Comparison of ENCODE assay signal across 17 cellular contexts in the genomic region with DNA sequence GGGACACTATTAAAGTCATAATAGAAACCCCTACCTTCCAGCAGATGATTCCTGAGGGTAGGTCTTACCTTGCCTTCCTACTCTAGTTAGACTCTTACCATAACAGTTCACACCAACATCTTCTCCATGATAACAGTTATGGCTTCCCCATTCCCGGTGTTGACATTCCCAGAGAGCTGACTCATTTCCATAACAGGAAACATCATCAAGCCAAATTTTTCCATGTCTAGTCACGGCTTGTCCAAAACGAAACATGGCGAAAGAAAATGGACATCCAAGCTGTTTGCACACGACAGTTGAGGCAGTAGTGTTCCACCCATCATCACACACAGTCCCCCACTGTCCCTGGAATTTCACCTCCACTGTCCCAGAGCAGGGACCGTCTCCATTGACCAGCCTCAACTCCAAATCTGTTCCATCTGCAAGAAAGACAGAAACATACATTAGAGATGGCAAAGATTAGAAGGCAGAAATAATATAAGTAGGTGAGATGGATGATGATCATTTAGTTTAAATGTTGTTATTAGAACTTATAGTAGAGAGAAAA. TPM values are rescaled to one million over a fixed set of nuclear protein-coding genes. Genes with fewer than 3 reads are reported as not detected.
DNase-seq lines count a peak whose midpoint lies in the region; ATAC-seq and TF ChIP-seq lines count a peak whose summit lies in the region.
"Had no signal": no experiment of that assay in that cellular context is flagged by ENCODE, and none has a peak within 500 bp of the region (broad histone marks: within the 10 kb centered on the region; RNA-seq: fewer than 3 reads in every experiment).

No MANE protein-coding gene starts in this region.

- POLR2A ChIA-PET in MCF 10A (lab: Yijun Ruan, JAX), result interaction anchor here (1.0 kb wide), 2 partner anchors 15 to 24 kb away, joined by 3 read pairs; no protein-coding TSS in a partner anchor
- POLR2A ChIA-PET in SK-N-SH (lab: Yijun Ruan, JAX), result no interaction called here

- H3K79me2 ChIP-seq in SK-N-SH (ENCODE audit: insufficient read depth), result 0 out of 2 replicates have a peak, but pooled peaks cover 2% of the 10 kb centered on the region

- H3K27me3 Mint-ChIP-seq in MCF 10A (ENCODE audit: insufficient read depth, unreplicated experiment), result no peaks in the 10 kb centered on the region

- no peak overlapping the region for H3K9ac ChIP-seq in SK-N-SH
- H3K9ac ChIP-seq: KMS-11 had no signal

- BruUV-seq in MCF 10A (replicated peaks; lab: Mats Ljungman, UMichigan), result no TSS peak

- ATAC-seq in HG03175 (IDR thresholded peaks at IDR 0.05; ENCODE audit: unreplicated experiment), result no peak
- ATAC-seq in GM18870 (IDR thresholded peaks at IDR 0.05; ENCODE audit: unreplicated experiment), result no peak
- ATAC-seq: esophagus mucosa; naive thymus-derived CD4-positive, alpha-beta T cell had no signal

- no peaks in the 10 kb centered on the region for H3K36me3 ChIP-seq in breast epithelium
- H3K36me3 ChIP-seq in SK-N-SH (replicated peaks in 1 of 2; ENCODE audit: control insufficient read depth in 1 of 2, insufficient read depth in 2 of 2, low read length in 1 of 2), result no peaks in the 10 kb centered on the region
- H3K36me3 ChIP-seq in uterus, result no peaks in the 10 kb centered on the region
- H3K36me3 ChIP-seq: sigmoid colon, thoracic aorta had no signal

- H3K27me3 ChIP-seq in breast epithelium (no peaks in the 10 kb centered on the region), SK-N-SH (ENCODE audit: insufficient read depth) (no peaks in the 10 kb centered on the region), uterus (no peaks in the 10 kb centered on the region)
- H3K27me3 ChIP-seq: sigmoid colon had no signal

- H3K9me3 ChIP-seq in breast epithelium, result no peaks in the 10 kb centered on the region
- no peaks in the 10 kb centered on the region for H3K9me3 ChIP-seq in SK-N-SH
- no peaks in the 10 kb centered on the region for H3K9me3 ChIP-seq in uterus
- H3K9me3 ChIP-seq: sigmoid colon, thoracic aorta had no signal

- H3K27ac ChIP-seq in breast epithelium (no peak overlapping the region), SK-N-SH (ENCODE audit: low read depth in 2 of 2, low read length in 1 of 2) (peak overlapping the region in 1 of 2 experiments; percentile 76; a peak in 2 of 4 replicates), uterus (no peak overlapping the region)
- H3K27ac ChIP-seq: KMS-11, sigmoid colon, thoracic aorta had no signal

- H3F3A ChIP-seq in SK-N-SH (replicated peaks; ENCODE audit: insufficient read depth), result peaks cover 14% of the 10 kb centered on the region

- peaks cover 8% of the 10 kb centered on the region for H3K9me3 Mint-ChIP-seq in MCF 10A (ENCODE audit: unreplicated experiment)
- H3K9me3 Mint-ChIP-seq: central memory CD8-positive, alpha-beta T cell had no signal

- TF ChIP-seq POLR2A in breast epithelium (IDR thresholded peaks at IDR 0.05) (no peak), uterus (IDR thresholded peaks at IDR 0.05) (no peak)

- peak overlapping the region; percentile 89 for H2AFZ ChIP-seq in SK-N-SH (ENCODE audit: low read depth)

- CTCF ChIA-PET in MCF 10A (lab: Yijun Ruan, JAX), result interaction anchor here (1.7 kb wide), 1 partner anchor 28 kb away, joined by 5 read pairs; no protein-coding TSS in a partner anchor
- CTCF ChIA-PET in SK-N-SH (lab: Yijun Ruan, JAX), result interaction anchor here (0.9 kb wide), 1 partner anchor 27 kb away, joined by 3 read pairs; no protein-coding TSS in a partner anchor

- WGBS in SK-N-SH (ENCODE audit: low lambda C conversion rate), result 8% methylated on average over 6 of the region's 6 CpGs

- H4K20me1 ChIP-seq in SK-N-SH (ENCODE audit: insufficient read depth), result no peaks in the 10 kb centered on the region

- peak overlapping the region; percentile 41 for H3K4me2 ChIP-seq in SK-N-SH
- H3K4me2 ChIP-seq: KMS-11 had no signal

- H3K4me3 Mint-ChIP-seq in MCF 10A (ENCODE audit: unreplicated experiment), result no peak overlapping the region
- H3K4me3 Mint-ChIP-seq: central memory CD8-positive, alpha-beta T cell; naive thymus-derived CD4-positive, alpha-beta T cell had no signal

- H3K9me2 ChIP-seq in SK-N-SH, result no peaks in the 10 kb centered on the region

- H3K4me3 ChIP-seq in breast epithelium (no peak overlapping the region), SK-N-SH (ENCODE audit: low read depth in 2 of 2, low read length in 1 of 2) (no peak overlapping the region), uterus (no peak overlapping the region)
- H3K4me3 ChIP-seq: sigmoid colon, thoracic aorta had no signal

- intact Hi-C loops in MCF 10A (cut with micrococcal nuclease) (no loop called here), breast epithelium (cut with DNase I; ENCODE audit: low total_unique reads) (no loop called here), uterus (cut with DNase I; ENCODE audit: low total_unique reads) (no loop called here)

- no peak for TF ChIP-seq RAD21 in SK-N-SH (IDR thresholded peaks at IDR 0.05; ENCODE audit: low read length)

- DNase-seq in MCF 10A (ENCODE audit: unreplicated experiment) (peak; percentile 78), breast epithelium (ENCODE audit: low spot score in 2 of 2) (no peak), SK-N-SH (no peak), fibroblast of peridontal ligament (ENCODE audit: extremely low read depth) (peak; percentile 76), uterus (no peak), hypothalamus (lab: John Stamatoyannopoulos, UW) (no peak)
- DNase-seq: activated CD4-positive, alpha-beta T cell treated with anti-CD3 and anti-CD28 coated beads for 48 hours; islet precursor cell; naive thymus-derived CD4-positive, alpha-beta T cell; NCI-H187 treated with DMSO at 0.1 percent for 48 hours; sigmoid colon had no signal

- H3K4me1 Mint-ChIP-seq in MCF 10A (ENCODE audit: insufficient read depth, unreplicated experiment), result no peaks in the 10 kb centered on the region
- H3K4me1 Mint-ChIP-seq: central memory CD8-positive, alpha-beta T cell; naive thymus-derived CD4-positive, alpha-beta T cell had no signal

- no peak for TF ChIP-seq CTCF in MCF 10A (IDR thresholded peaks at IDR 0.05; ENCODE audit: unreplicated experiment)
- TF ChIP-seq CTCF in breast epithelium (IDR thresholded peaks at IDR 0.05), result no peak
- no peak for TF ChIP-seq CTCF in SK-N-SH (IDR thresholded peaks at IDR 0.05)
- TF ChIP-seq CTCF in uterus (IDR thresholded peaks at IDR 0.05), result no peak

- no peaks in the 10 kb centered on the region for H3K36me3 Mint-ChIP-seq in MCF 10A (ENCODE audit: insufficient read depth, unreplicated experiment)
- H3K36me3 Mint-ChIP-seq: naive thymus-derived CD4-positive, alpha-beta T cell had no signal

- TF ChIP-seq EP300 in SK-N-SH (IDR thresholded peaks at IDR 0.05; ENCODE audit: borderline replicate concordance in 1 of 2, low read depth in 1 of 2, low read length in 1 of 2), result 0 out of 4 replicates have a peak, but pooled peaks of 1 of the 2 experiments have one; percentile 49

- H3K27ac Mint-ChIP-seq in MCF 10A (ENCODE audit: low read depth, unreplicated experiment), result no peak overlapping the region
- H3K27ac Mint-ChIP-seq: naive thymus-derived CD4-positive, alpha-beta T cell had no signal

- H3K4me1 ChIP-seq in breast epithelium, result no peaks in the 10 kb centered on the region
- peaks cover 0 to 5% of the 10 kb centered on the region in 2 experiments; a peak in 1 of 4 replicates for H3K4me1 ChIP-seq in SK-N-SH (ENCODE audit: control insufficient read depth in 1 of 2, insufficient read depth in 2 of 2, low read depth in 1 of 2, low read length in 1 of 2)
- H3K4me1 ChIP-seq in uterus, result no peaks in the 10 kb centered on the region
- H3K4me1 ChIP-seq: sigmoid colon had no signal

TF ChIP-seq in SK-N-SH, 30 proteins besides CTCF, POLR2A, EP300 and RAD21 (continues in another document):
- TF ChIP-seq FOSL2 (IDR thresholded peaks at IDR 0.05; ENCODE audit: borderline replicate concordance, low read depth) (peak; percentile 90), YY1 (IDR thresholded peaks at IDR 0.05; ENCODE audit: low read depth) (peak; percentile 80; the same call in 1 of the 2 replicates), EZH2phosphoT487 (IDR thresholded peaks at IDR 0.05; ENCODE audit: borderline replicate concordance, low read depth) (no peak), SIN3A (IDR thresholded peaks at IDR 0.05; ENCODE audit: borderline replicate concordance, low read depth, low read length) (no peak), TCF12 (IDR thresholded peaks at IDR 0.05) (peak; percentile 37; the same call in 1 of the 2 replicates)
- TF ChIP-seq, protein P1, sequence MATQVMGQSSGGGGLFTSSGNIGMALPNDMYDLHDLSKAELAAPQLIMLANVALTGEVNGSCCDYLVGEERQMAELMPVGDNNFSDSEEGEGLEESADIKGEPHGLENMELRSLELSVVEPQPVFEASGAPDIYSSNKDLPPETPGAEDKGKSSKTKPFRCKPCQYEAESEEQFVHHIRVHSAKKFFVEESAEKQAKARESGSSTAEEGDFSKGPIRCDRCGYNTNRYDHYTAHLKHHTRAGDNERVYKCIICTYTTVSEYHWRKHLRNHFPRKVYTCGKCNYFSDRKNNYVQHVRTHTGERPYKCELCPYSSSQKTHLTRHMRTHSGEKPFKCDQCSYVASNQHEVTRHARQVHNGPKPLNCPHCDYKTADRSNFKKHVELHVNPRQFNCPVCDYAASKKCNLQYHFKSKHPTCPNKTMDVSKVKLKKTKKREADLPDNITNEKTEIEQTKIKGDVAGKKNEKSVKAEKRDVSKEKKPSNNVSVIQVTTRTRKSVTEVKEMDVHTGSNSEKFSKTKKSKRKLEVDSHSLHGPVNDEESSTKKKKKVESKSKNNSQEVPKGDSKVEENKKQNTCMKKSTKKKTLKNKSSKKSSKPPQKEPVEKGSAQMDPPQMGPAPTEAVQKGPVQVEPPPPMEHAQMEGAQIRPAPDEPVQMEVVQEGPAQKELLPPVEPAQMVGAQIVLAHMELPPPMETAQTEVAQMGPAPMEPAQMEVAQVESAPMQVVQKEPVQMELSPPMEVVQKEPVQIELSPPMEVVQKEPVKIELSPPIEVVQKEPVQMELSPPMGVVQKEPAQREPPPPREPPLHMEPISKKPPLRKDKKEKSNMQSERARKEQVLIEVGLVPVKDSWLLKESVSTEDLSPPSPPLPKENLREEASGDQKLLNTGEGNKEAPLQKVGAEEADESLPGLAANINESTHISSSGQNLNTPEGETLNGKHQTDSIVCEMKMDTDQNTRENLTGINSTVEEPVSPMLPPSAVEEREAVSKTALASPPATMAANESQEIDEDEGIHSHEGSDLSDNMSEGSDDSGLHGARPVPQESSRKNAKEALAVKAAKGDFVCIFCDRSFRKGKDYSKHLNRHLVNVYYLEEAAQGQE (IDR thresholded peaks at IDR 0.05; ENCODE audit: low read depth, low read length), result no peak

RNA-seq across cellular contexts. Expression of a gene that starts 10.6 kb away (rescaled TPM):
- 2.1 and 3.5 TPM in 2 replicates for total RNA-seq in MCF 10A (2022)
- 10 to 100 TPM in 1 of 3 donors, 1 to 10 TPM in 1, under 1 TPM in 1; 0.33 to 14.9 (median 3.5) TPM for total RNA-seq in breast epithelium
- polyA plus RNA-seq in SK-N-SH (2012; rRNA removed), result 0.25 and 0.41 TPM in 2 replicates
- polyA plus RNA-seq in SK-N-SH (2012; cell fraction: cytosol; rRNA removed), result 0.36 and 0.66 TPM in 2 replicates
- 0.38 and 0.48 TPM in 2 replicates for polyA plus RNA-seq in SK-N-SH (2012; cell fraction: nucleus; rRNA removed)
- total RNA-seq in uterus, result 1 to 10 TPM in 2 of 4 donors, under 1 TPM in 1, not detected in 1; under 0.01 to 5.7 (median 3.8) TPM
- polyA plus RNA-seq: naive thymus-derived CD4-positive, alpha-beta T cell had no signal

Comparison
In these comparisons a context has a peak if more than half of its experiments do, and no peak if none do; other contexts are left out.
1. DNase-seq: peak in MCF 10A (single experiment) and fibroblast of peridontal ligament (single experiment); none in breast epithelium (0 of 2), SK-N-SH (single experiment), uterus (0 of 2) and hypothalamus (0 of 51).